12 cellular contexts compared by ENCODE assay signal in the genomic region with DNA sequence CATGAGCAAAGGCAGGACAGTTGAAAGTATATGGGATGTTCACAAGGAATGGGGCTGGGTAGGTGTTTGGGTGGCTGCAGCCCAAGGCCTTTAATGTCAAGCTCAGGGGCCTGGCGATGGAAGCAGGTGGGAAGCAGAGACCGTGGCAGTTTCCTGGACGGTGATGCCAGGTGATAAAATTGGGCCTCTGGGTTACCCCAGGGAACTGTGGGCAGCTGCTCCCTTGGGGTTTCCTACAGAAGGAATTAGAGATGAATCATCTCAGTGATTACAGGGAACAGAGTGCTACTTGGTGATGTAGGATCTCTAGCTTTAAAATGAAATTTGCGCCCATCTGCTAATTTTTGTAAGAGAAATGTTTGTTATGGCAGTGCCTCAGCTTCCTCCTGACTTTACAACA. TPM values are rescaled to one million over a fixed set of nuclear protein-coding genes. Genes with fewer than 3 reads are reported as not detected.
DNase-seq lines count a peak whose midpoint lies in the region; ATAC-seq and TF ChIP-seq lines count a peak whose summit lies in the region.
"Had no signal": no experiment of that assay in that cellular context is flagged by ENCODE, and none has a peak within 500 bp of the region (broad histone marks: within the 10 kb centered on the region; RNA-seq: fewer than 3 reads in every experiment).

No MANE protein-coding gene starts in this region.

- intact Hi-C loops in dorsolateral prefrontal cortex (cut with DNase I) (loop anchor here in 1 of 2 donors (10.0 kb wide), 1 partner anchor 89 kb away; a partner anchor contains a TSS), stomach (cut with DNase I; ENCODE audit: low total_unique reads) (no loop called here)

- H3K9me3 ChIP-seq in stomach, result no peaks in the 10 kb centered on the region

- no peak for ATAC-seq in HG02610 (IDR thresholded peaks at IDR 0.05; ENCODE audit: unreplicated experiment)
- no peak for ATAC-seq in GM21423 (IDR thresholded peaks at IDR 0.05; ENCODE audit: unreplicated experiment)
- ATAC-seq: activated CD8-positive, alpha-beta T cell treated with anti-CD3 and anti-CD28 coated beads, Interleukin-2, amount 10 ng/mL, durations not matched to agents 7 days and 5 days; HCT116; naive thymus-derived CD8-positive, alpha-beta T cell; stimulated activated naive CD8-positive, alpha-beta T cell treated with anti-CD3 and anti-CD28 coated beads, Interleukin-15, Interleukin-2, amounts not matched to agents 100 U/mL and 50 U/mL, for 24 hours had no signal

- H3K27ac ChIP-seq in dorsolateral prefrontal cortex (peak overlapping the region in 57 of 59 donors; percentile 32 to 94 (median 78)), stomach (peak overlapping the region in 3 of 5 donors; percentile 35 to 72 (median 51))

- TF ChIP-seq CTCF in dorsolateral prefrontal cortex (IDR thresholded peaks at IDR 0.05 in 54 of 56, conservative IDR thresholded peaks at IDR 0.05 in 2 of 56; ENCODE audit: low read depth in 1 of 56, partially characterized antibody in 56 of 56) (no peak), stomach (IDR thresholded peaks at IDR 0.05) (no peak)

- TF ChIP-seq POLR2A in stomach (IDR thresholded peaks at IDR 0.05), result no peak

- no peak overlapping the region for H3K4me3 ChIP-seq in dorsolateral prefrontal cortex
- H3K4me3 ChIP-seq in stomach, result no peak overlapping the region

- H3K27me3 ChIP-seq in dorsolateral prefrontal cortex, result no peaks in the 10 kb centered on the region
- H3K27me3 ChIP-seq in stomach, result no peaks in the 10 kb centered on the region

- peaks cover 5 to 42% (median 20%) of the 10 kb centered on the region in 4 donors for H3K4me1 ChIP-seq in stomach

- WGBS in stomach, 5 donors, result 85 to 94% (median 87%) methylated on average over 4 of the region's 4 CpGs

- TF ChIP-seq EP300 in stomach (IDR thresholded peaks at IDR 0.05), result no peak

- peak; percentile 15 for DNase-seq in EL
- peak; percentile 29 for DNase-seq in NCI-H2107 (lab: John Stamatoyannopoulos, UW)
- no peak for DNase-seq in dorsolateral prefrontal cortex
- no peak for DNase-seq in stomach
- DNase-seq in retina, result no peak
- DNase-seq: activated CD8-positive, alpha-beta T cell treated with anti-CD3 and anti-CD28 coated beads, Interleukin-2, amount 10 ng/mL, durations not matched to agents 7 days and 5 days; activated naive CD4-positive, alpha-beta T cell treated with Interleukin-2 at 50 U/mL for 16 hours; naive thymus-derived CD8-positive, alpha-beta T cell; stimulated activated naive CD8-positive, alpha-beta T cell treated with anti-CD3 and anti-CD28 coated beads, Interleukin-15, Interleukin-2, amounts not matched to agents 100 U/mL and 50 U/mL, for 24 hours had no signal

- peaks cover 5 to 24% (median 11%) of the 10 kb centered on the region in 4 donors for H3K36me3 ChIP-seq in stomach

RNA-seq across cellular contexts. Expression of a gene that starts 39.2 kb away (rescaled TPM):
- total RNA-seq in dorsolateral prefrontal cortex, result 10 to 100 TPM; 17.7 to 33.6 (median 25.5) TPM
- 10 to 100 TPM in 4 of 5 donors, 1 to 10 TPM in 1; 2.3 to 29.9 (median 25.0) TPM for total RNA-seq in stomach
- polyA plus RNA-seq in stomach, result 1 to 10 TPM; 8.3 to 9.5 (median 9.0) TPM

RNA-seq across cellular contexts. Expression of a gene that starts 39.7 kb away (rescaled TPM):
- total RNA-seq in dorsolateral prefrontal cortex, result 10 to 100 TPM; 17.9 to 48.7 (median 32.4) TPM
- total RNA-seq in stomach, result 10 to 100 TPM; 15.6 to 90.4 (median 37.5) TPM
- polyA plus RNA-seq in stomach, result 1 to 10 TPM; 5.5 to 6.7 (median 6.3) TPM

Comparison
In these comparisons a context has a peak if more than half of its experiments do, and no peak if none do; other contexts are left out.
1. DNase-seq: peak in EL (single experiment) and NCI-H2107 (single experiment); none in dorsolateral prefrontal cortex (0 of 10), stomach (single experiment) and retina (single experiment).